In genomic region chr7:25171516-25171915, GRCh38 we compare ENCODE assay signal across 27 cellular contexts. TPM values are rescaled to one million over a fixed set of nuclear protein-coding genes. Genes with fewer than 3 reads are reported as not detected.
"Had no signal": no experiment of that assay in that cellular context is flagged by ENCODE, and none has a peak within 500 bp of the region (broad histone marks: within the 10 kb centered on the region; RNA-seq: fewer than 3 reads in every experiment).

No MANE protein-coding gene starts in this region.

- H3K4me1 Mint-ChIP-seq: nephron had no signal

- H3K4me3 ChIP-seq: dorsolateral prefrontal cortex, esophagus muscularis mucosa, gastrocnemius medialis, heart right ventricle, pancreas, smooth muscle cell, thoracic aorta had no signal

- DNase-seq: cortex of kidney; dorsolateral prefrontal cortex; effector CD8-positive, alpha-beta T cell; gastrocnemius medialis; heart right ventricle; islet precursor cell; naive B cell; occipital lobe; pancreas; right cardiac atrium; stimulated activated CD4-positive, alpha-beta T cell treated with anti-CD3 and anti-CD28 coated beads, Interleukin-2, amount 100 ng/mL, for 48 hours had no signal

- FAIRE-seq: endometrium, pancreas, urothelium cell line had no signal

- H3K4me1 ChIP-seq: esophagus muscularis mucosa, gastrocnemius medialis, heart right ventricle, pancreas had no signal

- H3K9me3 Mint-ChIP-seq: nephron, type B pancreatic cell had no signal

- H3K9me3 ChIP-seq: esophagus muscularis mucosa, gastrocnemius medialis, heart right ventricle, pancreas, thoracic aorta had no signal

- H3K27me3 Mint-ChIP-seq: naive B cell; progenitor cell of endocrine pancreas; stimulated activated naive CD8-positive, alpha-beta T cell treated with anti-CD3 and anti-CD28 coated beads, Interleukin-15, Interleukin-2, amounts not matched to agents 100 ng/mL and 50 ng/mL, for 24 hours; type B pancreatic cell had no signal

- H3K27ac ChIP-seq: dorsolateral prefrontal cortex, epithelial cell of prostate, esophagus muscularis mucosa, gastrocnemius medialis, heart right ventricle, pancreas, thoracic aorta had no signal

- H3K27me3 ChIP-seq: dorsolateral prefrontal cortex, esophagus muscularis mucosa, gastrocnemius medialis, heart right ventricle, pancreas had no signal

- H3K4me3 Mint-ChIP-seq: mesothelial cell of epicardium; naive B cell; nephron; stimulated activated naive CD8-positive, alpha-beta T cell treated with anti-CD3 and anti-CD28 coated beads, Interleukin-15, Interleukin-2, amounts not matched to agents 100 ng/mL and 50 ng/mL, for 24 hours; type B pancreatic cell had no signal

- H3K36me3 ChIP-seq: gastrocnemius medialis, pancreas, thoracic aorta had no signal

- H3K27ac Mint-ChIP-seq: mesothelial cell of epicardium; stimulated activated naive CD8-positive, alpha-beta T cell treated with anti-CD3 and anti-CD28 coated beads, Interleukin-15, Interleukin-2, amounts not matched to agents 100 ng/mL and 50 ng/mL, for 24 hours; type B pancreatic cell had no signal

- H3K4me2 ChIP-seq: smooth muscle cell had no signal

RNA-seq across cellular contexts. Expression of gene NPVF, which starts 56.8 kb away (rescaled TPM):
- total RNA-seq: chondrocyte, dorsolateral prefrontal cortex, esophagus muscularis mucosa, fibroblast of villous mesenchyme, gastrocnemius medialis, heart right ventricle, left lobe of liver, lower leg skin, mesothelial cell of epicardium, occipital lobe, pancreas, progenitor cell of endocrine pancreas, right cardiac atrium, smooth muscle cell, subcutaneous adipose tissue, thoracic aorta had no signal
- polyA plus RNA-seq: heart right ventricle, pancreas, right cardiac atrium, smooth muscle cell had no signal
